10 cellular contexts compared by ENCODE assay signal in genomic region chr10:97915346-97915745, GRCh38.
"Had no signal": no experiment of that assay in that cellular context is flagged by ENCODE, and none has a peak within 500 bp of the region (broad histone marks: within the 10 kb centered on the region; RNA-seq: fewer than 3 reads in every experiment).

No MANE protein-coding gene starts in this region.

- H3K36me3 ChIP-seq: esophagus muscularis mucosa, left lung, neutrophil, thyroid gland had no signal

- H3K4me1 Mint-ChIP-seq: memory B cell had no signal

- H3K27ac ChIP-seq: coronary artery, esophagus muscularis mucosa, hepatocyte, left lung, neutrophil, parathyroid adenoma had no signal

- H3K4me1 ChIP-seq: parathyroid adenoma had no signal

- H3K4me3 ChIP-seq: hepatocyte, left lung, mucosa of descending colon, thyroid gland had no signal

- H3K27me3 ChIP-seq: thyroid gland had no signal

- H3K4me3 Mint-ChIP-seq: memory B cell had no signal

- H3K9ac ChIP-seq: parathyroid adenoma had no signal

- H3K9me3 Mint-ChIP-seq: memory B cell; naive thymus-derived CD8-positive, alpha-beta T cell had no signal

- H2AFZ ChIP-seq: hepatocyte had no signal

- H3K36me3 Mint-ChIP-seq: memory B cell; naive thymus-derived CD8-positive, alpha-beta T cell had no signal

- H3K4me2 ChIP-seq: hepatocyte had no signal

- H3K27ac Mint-ChIP-seq: memory B cell; naive thymus-derived CD8-positive, alpha-beta T cell had no signal

- H3K79me2 ChIP-seq: hepatocyte, parathyroid adenoma had no signal

- H3K9me3 ChIP-seq: esophagus muscularis mucosa, left lung, mucosa of descending colon, neutrophil, thyroid gland had no signal
